In the genomic region with DNA sequence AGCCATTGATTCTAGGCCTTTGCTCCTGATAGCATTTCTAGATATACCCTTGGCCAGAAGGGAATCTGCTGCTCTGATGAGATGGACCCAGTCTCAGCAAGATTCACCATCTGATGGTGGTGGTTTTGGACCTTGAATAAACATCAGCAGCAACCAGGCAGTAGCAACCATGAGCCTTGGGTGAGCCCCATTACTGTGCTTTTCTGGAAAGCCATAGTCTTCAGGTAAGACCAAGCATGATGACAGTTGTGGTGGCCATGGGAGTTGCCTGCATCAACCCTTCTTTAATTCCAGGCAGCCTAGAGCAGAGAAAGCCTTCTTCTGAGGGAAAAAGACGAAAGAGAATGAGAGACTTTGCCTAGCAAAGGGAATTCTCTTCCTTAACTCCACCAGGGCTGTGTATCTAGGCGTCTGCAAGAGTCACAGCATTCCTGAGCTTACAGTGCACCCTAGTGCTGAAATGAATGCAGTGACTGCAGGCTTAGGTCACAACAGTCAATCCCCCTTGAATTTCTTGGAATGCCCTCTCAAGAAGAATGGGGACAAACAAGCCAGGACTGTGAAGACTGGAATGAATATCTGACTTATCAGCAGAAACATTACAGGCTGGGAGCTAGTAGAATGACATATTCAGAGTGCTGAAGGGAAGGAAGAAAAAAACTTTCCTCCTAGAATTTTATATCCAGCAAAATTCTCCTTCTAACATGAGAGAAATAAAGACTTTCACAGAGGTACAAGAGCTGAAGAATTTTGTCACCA, we compare ENCODE assay signal across 8 cellular contexts.
DNase-seq lines count a peak whose midpoint lies in the region; ATAC-seq and TF ChIP-seq lines count a peak whose summit lies in the region.

No MANE protein-coding gene starts in this region.

- peak; percentile 68 for DNase-seq in NCI-H748 (lab: John Stamatoyannopoulos, UW; ENCODE audit: unreplicated experiment)
- DNase-seq in epithelial cell of proximal tubule (ENCODE audit: low read depth): peak; percentile 18
- DNase-seq in activated CD4-positive, alpha-beta T cell treated with anti-CD3 and anti-CD28 coated beads, Interleukin-2, amount 50 U/mL, for 1 hour: no peak
- no peak for DNase-seq in psoas muscle
- no peak for DNase-seq in activated T-cell treated with anti-CD3 and anti-CD28 coated beads, Interleukin-2, amount 50 U/mL, for 24 hours
- DNase-seq in central memory CD4-positive, alpha-beta T cell: no peak

- intact Hi-C loops in psoas muscle (cut with DNase I): no loop called here

- H3K4me1 Mint-ChIP-seq in activated T-cell treated with anti-CD3 and anti-CD28 coated beads, Interleukin-2, amount 50 U/mL, for 24 hours (ENCODE audit: low read depth): no peaks in the 10 kb centered on the region

- H3K4me3 ChIP-seq in epithelial cell of proximal tubule (ENCODE audit: low read depth, low read length) (no peak overlapping the region), psoas muscle (no peak overlapping the region)

- H3K36me3 Mint-ChIP-seq in activated T-cell treated with anti-CD3 and anti-CD28 coated beads, Interleukin-2, amount 50 U/mL, for 24 hours (ENCODE audit: low read depth): no peaks in the 10 kb centered on the region

- TF ChIP-seq CTCF in GM12874 (IDR thresholded peaks at IDR 0.05; ENCODE audit: insufficient read depth, low read depth, low read length) (peak; percentile 63), epithelial cell of proximal tubule (conservative IDR thresholded peaks at IDR 0.05; ENCODE audit: low read depth, low read length) (peak; percentile 74), psoas muscle (IDR thresholded peaks at IDR 0.05) (no peak)

- H3K9me3 Mint-ChIP-seq in activated T-cell treated with anti-CD3 and anti-CD28 coated beads, Interleukin-2, amount 50 U/mL, for 24 hours: peaks cover 2% of the 10 kb centered on the region

- H3K4me3 Mint-ChIP-seq in activated T-cell treated with anti-CD3 and anti-CD28 coated beads, Interleukin-2, amount 50 U/mL, for 24 hours: no peak overlapping the region

- H3K27me3 Mint-ChIP-seq in activated T-cell treated with anti-CD3 and anti-CD28 coated beads, Interleukin-2, amount 50 U/mL, for 24 hours: no peaks in the 10 kb centered on the region

- WGBS in psoas muscle, 3 donors: 36 to 44% (median 38%) methylated on average over 2 of the region's 2 CpGs

- H3K9me3 ChIP-seq in psoas muscle: no peaks in the 10 kb centered on the region

- H3K36me3 ChIP-seq in psoas muscle (ENCODE audit: insufficient read depth in 1 of 2, low read depth in 1 of 2): no peaks in the 10 kb centered on the region

- no peaks in the 10 kb centered on the region for H3K4me1 ChIP-seq in psoas muscle

- no peak overlapping the region for H3K27ac Mint-ChIP-seq in activated T-cell treated with anti-CD3 and anti-CD28 coated beads, Interleukin-2, amount 50 U/mL, for 24 hours

- H3K27ac ChIP-seq in psoas muscle: no peak overlapping the region

- H3K27me3 ChIP-seq in psoas muscle (ENCODE audit: insufficient read depth in 3 of 3, low read length in 2 of 3): no peaks in the 10 kb centered on the region

- peak; percentile 93 for ATAC-seq in HG02852 (IDR thresholded peaks at IDR 0.05; ENCODE audit: unreplicated experiment)
- no peak for ATAC-seq in psoas muscle

Comparison
In these comparisons a context has a peak if more than half of its experiments do, and no peak if none do; other contexts are left out.
1. DNase-seq: peak in NCI-H748 (single experiment) and epithelial cell of proximal tubule (single experiment); none in activated CD4-positive, alpha-beta T cell treated with anti-CD3 and anti-CD28 coated beads, Interleukin-2, amount 50 U/mL, for 1 hour (single experiment), psoas muscle (0 of 2), activated T-cell treated with anti-CD3 and anti-CD28 coated beads, Interleukin-2, amount 50 U/mL, for 24 hours (single experiment) and central memory CD4-positive, alpha-beta T cell (single experiment).